ENCODE assay signal across 9 cellular contexts in the genomic region with DNA sequence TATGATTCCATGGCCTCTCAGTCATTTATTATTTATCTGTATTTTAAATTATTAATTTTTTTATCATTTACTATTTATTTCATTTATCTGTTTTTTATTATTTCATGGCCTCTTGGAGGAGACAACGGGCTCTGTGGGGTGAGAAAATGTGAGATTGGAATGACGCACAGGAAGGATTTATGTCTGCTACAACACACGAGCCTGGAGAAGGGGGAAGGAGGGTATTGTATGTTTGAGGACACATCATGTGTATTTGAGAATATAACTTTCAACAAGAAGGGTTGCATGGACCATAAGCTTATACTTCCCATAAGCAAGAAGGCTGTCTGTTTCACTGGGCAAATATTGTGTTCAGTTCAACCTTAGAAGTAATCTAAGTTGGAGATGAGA.
"Had no signal": no experiment of that assay in that cellular context is flagged by ENCODE, and none has a peak within 500 bp of the region (broad histone marks: within the 10 kb centered on the region; RNA-seq: fewer than 3 reads in every experiment).

No MANE protein-coding gene starts in this region.

- H3K27ac ChIP-seq: ascending aorta, gastroesophageal sphincter, left lung, ovary, right lobe of liver, spleen, vagina had no signal

- H3K36me3 ChIP-seq: ascending aorta, gastroesophageal sphincter, left lung, ovary, right lobe of liver, spleen, vagina had no signal

- DNase-seq: activated naive CD4-positive, alpha-beta T cell treated with Interleukin-2 at 50 U/mL for 16 hours; dorsolateral prefrontal cortex; left lung; ovary; right lobe of liver; spleen had no signal

- H3K9me3 ChIP-seq: ascending aorta, gastroesophageal sphincter, left lung, ovary, right lobe of liver, spleen, vagina had no signal

- H3K4me3 ChIP-seq: ascending aorta, dorsolateral prefrontal cortex, gastroesophageal sphincter, left lung, ovary, right lobe of liver, spleen, vagina had no signal

- H3K4me1 ChIP-seq: gastroesophageal sphincter, left lung, vagina had no signal

- H3K27me3 ChIP-seq: ascending aorta, dorsolateral prefrontal cortex, gastroesophageal sphincter, left lung, ovary, right lobe of liver, spleen, vagina had no signal
